ENCODE assay signal across 1 cellular context in the genomic region with DNA sequence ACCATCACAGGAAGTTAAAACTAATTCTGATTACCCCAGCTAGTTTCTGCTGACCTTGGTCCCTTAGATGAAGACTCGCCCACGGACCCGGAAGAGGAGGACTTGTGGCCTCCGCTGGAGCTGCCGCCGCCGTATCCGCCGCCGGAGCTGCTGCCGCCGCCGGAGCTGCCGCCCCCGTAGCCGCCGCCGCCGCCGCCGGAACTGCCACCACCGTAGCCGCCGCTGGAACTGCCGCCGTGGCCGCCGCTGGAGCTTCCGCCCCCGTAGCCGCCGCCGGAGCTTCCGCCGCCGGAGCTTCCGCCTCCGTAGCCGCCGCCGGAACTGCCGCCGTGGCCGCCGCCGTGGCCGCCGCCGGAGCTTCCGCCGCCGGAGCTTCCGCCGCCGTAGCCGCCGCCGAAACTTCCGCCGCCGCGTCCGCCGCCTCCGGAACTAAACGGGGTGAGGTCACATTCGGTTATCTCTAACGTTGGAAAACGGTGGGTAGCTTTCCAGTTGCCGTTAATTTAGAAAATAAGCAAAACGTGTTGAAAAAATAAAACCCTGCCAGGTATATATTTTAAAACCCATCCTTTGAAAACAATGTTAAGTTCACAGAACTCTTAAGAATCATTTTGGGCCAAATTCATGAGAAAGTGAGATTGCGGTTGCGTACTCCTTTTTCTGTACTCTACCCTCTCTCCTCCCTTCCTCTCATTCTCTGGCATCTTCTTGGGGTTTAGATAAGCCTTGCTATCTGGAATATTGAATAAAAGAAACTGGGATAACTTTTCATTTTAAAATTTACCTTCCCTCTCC.
TF ChIP-seq lines count a peak whose summit lies in the region.

No MANE protein-coding gene starts in this region.

TF ChIP-seq in H1, 55 proteins besides CTCF, POLR2A, EP300 and RAD21:
- TF ChIP-seq BACH1 (IDR thresholded peaks at IDR 0.05; ENCODE audit: low read length) (no peak), KDM4A (IDR thresholded peaks at IDR 0.05; ENCODE audit: low read depth, low read length, severe bottlenecking) (peak; percentile 40), TAF1 (IDR thresholded peaks at IDR 0.05; ENCODE audit: low read depth, low read length) (0 out of 2 replicates have a peak, but pooled peaks have one; percentile 41), CTBP2 (IDR thresholded peaks at IDR 0.05; ENCODE audit: borderline replicate concordance, insufficient read depth, insufficient read length, low read length) (no peak), GABPA (IDR thresholded peaks at IDR 0.05; ENCODE audit: borderline replicate concordance, insufficient read depth, low read length) (peak; percentile 51; the same call in 1 of the 2 replicates), CEBPB (IDR thresholded peaks at IDR 0.05; ENCODE audit: low read depth, low read length) (no peak), EGR1 (IDR thresholded peaks at IDR 0.05; ENCODE audit: borderline replicate concordance, low read depth, low read length) (peak; percentile 77), BRCA1 (IDR thresholded peaks at IDR 0.05; ENCODE audit: low read depth, low read length) (no peak), TAF7 (optimal IDR thresholded peaks at IDR 0.05; ENCODE audit: borderline replicate concordance, low read depth, low read length) (no peak), SIRT6 (IDR thresholded peaks at IDR 0.05; ENCODE audit: low read length) (no peak), PHF8 (conservative IDR thresholded peaks at IDR 0.05; ENCODE audit: low read depth, low read length) (peak; percentile 75)
